Comparison of ENCODE assay signal across 8 cellular contexts in the genomic region with DNA sequence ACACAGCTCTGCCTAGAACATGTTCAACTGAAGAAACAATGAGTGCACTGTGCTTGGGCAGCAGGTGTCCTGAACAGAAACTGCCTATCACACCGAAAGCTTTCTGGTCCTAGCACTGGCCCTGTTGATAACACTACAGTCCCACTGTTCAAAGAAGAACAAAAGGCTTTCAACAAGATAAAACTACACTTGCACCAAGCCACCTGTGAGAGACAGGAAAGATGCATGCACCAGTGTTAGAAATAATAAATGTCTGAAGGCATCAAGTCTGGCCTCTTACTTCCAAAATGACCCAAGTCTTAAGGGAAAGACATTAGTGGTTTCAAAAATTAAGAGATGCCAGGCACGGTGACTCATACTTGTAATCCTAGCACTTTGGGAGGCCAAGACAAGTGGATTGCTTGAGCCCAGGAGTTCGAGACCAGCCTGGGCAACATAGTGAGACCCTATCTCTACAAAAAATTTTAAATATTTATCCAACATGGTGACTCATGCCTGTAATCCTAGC.
DNase-seq lines count a peak whose midpoint lies in the region; ATAC-seq and TF ChIP-seq lines count a peak whose summit lies in the region.

No MANE protein-coding gene starts in this region.

- no peak for TF ChIP-seq EP300 in stomach (IDR thresholded peaks at IDR 0.05)

- ATAC-seq in HG03097 (IDR thresholded peaks at IDR 0.05; ENCODE audit: low FRiP score, unreplicated experiment), result no peak

- H3K9me3 ChIP-seq in HEK293 (ENCODE audit: control insufficient read depth, insufficient read depth, low read depth, low read length), result no peaks in the 10 kb centered on the region
- no peaks in the 10 kb centered on the region for H3K9me3 ChIP-seq in stomach

- intact Hi-C loops in head of caudate nucleus (cut with DNase I), result loop anchor here (10.0 kb wide), 1 partner anchor 59 kb away; no protein-coding TSS in a partner anchor
- intact Hi-C loops in stomach (cut with DNase I; ENCODE audit: low total_unique reads), result loop anchor here (10.0 kb wide), 1 partner anchor 59 kb away; no protein-coding TSS in a partner anchor

- H3K4me3 ChIP-seq in HEK293 (ENCODE audit: low read depth, low read length) (no peak overlapping the region), stomach (no peak overlapping the region)

- CTCF ChIA-PET in HEK293 (lab: Yijun Ruan, JAX) (no interaction called here), RWPE1 (lab: Yijun Ruan, JAX) (no interaction called here)

- no peak for TF ChIP-seq CTCF in HEK293 (tag by site-specific recombination; IDR thresholded peaks at IDR 0.05)
- TF ChIP-seq CTCF in RWPE1 (conservative IDR thresholded peaks at IDR 0.05; ENCODE audit: low read depth), result no peak
- no peak for TF ChIP-seq CTCF in stomach (IDR thresholded peaks at IDR 0.05)
- TF ChIP-seq CTCF in GM20000 (IDR thresholded peaks at IDR 0.05; ENCODE audit: extremely low read depth, missing control alignments), result no peak

- H3K27ac ChIP-seq in HEK293 (ENCODE audit: extremely low read depth, low read depth, low read length) (peak overlapping the region; percentile 62; the same call in 1 of the 2 replicates), RWPE1 (peak overlapping the region; percentile 91), stomach (peak overlapping the region in 4 of 5 donors; percentile 74 to 85 (median 82))

- DNase-seq in RWPE1 (ENCODE audit: low spot score), result no peak
- DNase-seq in head of caudate nucleus, result peak in 26 of 42 donors; percentile 8 to 74 (median 52)
- DNase-seq in stomach, result no peak
- no peak for DNase-seq in NCI-H2196 (lab: John Stamatoyannopoulos, UW; ENCODE audit: unreplicated experiment)
- DNase-seq in GM20000 (ENCODE audit: low spot score), result no peak
- no peak for DNase-seq in putamen (ENCODE audit: low spot score)

- H3K36me3 ChIP-seq in HEK293 (ENCODE audit: control insufficient read depth in 2 of 2, insufficient read depth in 1 of 2, low read length in 2 of 2) (no peaks in the 10 kb centered on the region), stomach (no peaks in the 10 kb centered on the region)

- POLR2A ChIA-PET in HEK293 (lab: Yijun Ruan, JAX), result no interaction called here
- POLR2A ChIA-PET in RWPE1 (lab: Yijun Ruan, JAX; ENCODE audit: low non-redundant PET), result no interaction called here

- H3K27me3 ChIP-seq in stomach, result no peaks in the 10 kb centered on the region

- no peak for TF ChIP-seq POLR2A in stomach (IDR thresholded peaks at IDR 0.05)

- WGBS in stomach, 5 donors, result 41 to 51% (median 45%) methylated on average over 3 of the region's 3 CpGs

- peaks cover 10% of the 10 kb centered on the region for H3K4me1 ChIP-seq in HEK293 (ENCODE audit: control insufficient read depth, insufficient read depth, low read length)
- peaks cover 57 to 78% (median 64%) of the 10 kb centered on the region in 4 donors for H3K4me1 ChIP-seq in stomach

TF ChIP-seq in HEK293, 187 proteins besides CTCF, POLR2A, EP300 and RAD21:
- TF ChIP-seq ZNF121 (tag by site-specific recombination; IDR thresholded peaks at IDR 0.05), result peak; percentile 90
- TF ChIP-seq ZNF239 (tag by site-specific recombination; IDR thresholded peaks at IDR 0.05), result no peak
- TF ChIP-seq, protein P1, sequence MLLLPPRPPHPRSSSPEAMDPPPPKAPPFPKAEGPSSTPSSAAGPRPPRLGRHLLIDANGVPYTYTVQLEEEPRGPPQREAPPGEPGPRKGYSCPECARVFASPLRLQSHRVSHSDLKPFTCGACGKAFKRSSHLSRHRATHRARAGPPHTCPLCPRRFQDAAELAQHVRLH (tag by site-specific recombination; IDR thresholded peaks at IDR 0.05), result peak; percentile 26; the same call in 1 of the 2 replicates
- TF ChIP-seq ZNF366 (tag by site-specific recombination; conservative IDR thresholded peaks at IDR 0.05), result 0 out of 2 replicates have a peak, but pooled peaks have one; percentile 35
- TF ChIP-seq, protein P2, sequence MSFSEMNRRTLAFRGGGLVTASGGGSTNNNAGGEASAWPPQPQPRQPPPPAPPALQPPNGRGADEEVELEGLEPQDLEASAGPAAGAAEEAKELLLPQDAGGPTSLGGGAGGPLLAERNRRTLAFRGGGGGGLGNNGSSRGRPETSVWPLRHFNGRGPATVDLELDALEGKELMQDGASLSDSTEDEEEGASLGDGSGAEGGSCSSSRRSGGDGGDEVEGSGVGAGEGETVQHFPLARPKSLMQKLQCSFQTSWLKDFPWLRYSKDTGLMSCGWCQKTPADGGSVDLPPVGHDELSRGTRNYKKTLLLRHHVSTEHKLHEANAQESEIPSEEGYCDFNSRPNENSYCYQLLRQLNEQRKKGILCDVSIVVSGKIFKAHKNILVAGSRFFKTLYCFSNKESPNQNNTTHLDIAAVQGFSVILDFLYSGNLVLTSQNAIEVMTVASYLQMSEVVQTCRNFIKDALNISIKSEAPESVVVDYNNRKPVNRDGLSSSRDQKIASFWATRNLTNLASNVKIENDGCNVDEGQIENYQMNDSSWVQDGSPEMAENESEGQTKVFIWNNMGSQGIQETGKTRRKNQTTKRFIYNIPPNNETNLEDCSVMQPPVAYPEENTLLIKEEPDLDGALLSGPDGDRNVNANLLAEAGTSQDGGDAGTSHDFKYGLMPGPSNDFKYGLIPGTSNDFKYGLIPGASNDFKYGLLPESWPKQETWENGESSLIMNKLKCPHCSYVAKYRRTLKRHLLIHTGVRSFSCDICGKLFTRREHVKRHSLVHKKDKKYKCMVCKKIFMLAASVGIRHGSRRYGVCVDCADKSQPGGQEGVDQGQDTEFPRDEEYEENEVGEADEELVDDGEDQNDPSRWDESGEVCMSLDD (tag by site-specific recombination; IDR thresholded peaks at IDR 0.05), result no peak
- no peak for TF ChIP-seq ELK4 (IDR thresholded peaks at IDR 0.05; ENCODE audit: borderline replicate concordance, low read depth, low read length)
- TF ChIP-seq ZNF169 (tag by site-specific recombination; IDR thresholded peaks at IDR 0.05), result no peak
- peak; percentile 28; the same call in 1 of the 2 replicates for TF ChIP-seq GLIS1 (tag by site-specific recombination; IDR thresholded peaks at IDR 0.05)
- 0 out of 2 replicates have a peak, but pooled peaks have one; percentile 14 for TF ChIP-seq ZEB2 (tag by site-specific recombination; IDR thresholded peaks at IDR 0.05)
- TF ChIP-seq ZNF24 (tag by site-specific recombination; IDR thresholded peaks at IDR 0.05), result peak; percentile 29; the same call in 1 of the 2 replicates
- peak; percentile 62; the same call in 1 of the 2 replicates for TF ChIP-seq PRDM4 (tag by site-specific recombination; IDR thresholded peaks at IDR 0.05)
TF ChIP-seq in HEK293: peak in this region for 7.

Comparison
In these comparisons a context has a peak if more than half of its experiments do, and no peak if none do; other contexts are left out.
1. DNase-seq: peak in head of caudate nucleus (26 of 42); none in RWPE1 (single experiment), stomach (single experiment), NCI-H2196 (single experiment), GM20000 (single experiment) and putamen (single experiment).
2. Peak in every context shown above with its lines, with median percentiles within 50 percentile points of each other: H3K27ac ChIP-seq.